In genomic region chr3:102215166-102215565, GRCh38 we compare ENCODE assay signal across 9 cellular contexts.
"Had no signal": no experiment of that assay in that cellular context is flagged by ENCODE, and none has a peak within 500 bp of the region (broad histone marks: within the 10 kb centered on the region; RNA-seq: fewer than 3 reads in every experiment).

No MANE protein-coding gene starts in this region.

- H3K4me3 Mint-ChIP-seq: GM23338, H9 had no signal

- H2AFZ ChIP-seq: GM23338 had no signal

- H3K27ac ChIP-seq: KMS-11 had no signal

- H3K4me1 Mint-ChIP-seq: GM23338, H9 had no signal

- H3K4me3 ChIP-seq: GM23338 had no signal

- FAIRE-seq: H1, H54, HTR-8/SVneo had no signal

- DNase-seq: H9, HCEC 1CT, IMR-90, KBM-7 had no signal

- H3K9ac ChIP-seq: KMS-11 had no signal

- H3K4me2 ChIP-seq: GM23338, KMS-11 had no signal

- H3K27ac Mint-ChIP-seq: GM23338, H9 had no signal

- ATAC-seq: GM23338 had no signal
